ENCODE assay signal across 25 cellular contexts in genomic region chr16:51134876-51135275, GRCh38. TPM values are rescaled to one million over a fixed set of nuclear protein-coding genes. Genes with fewer than 3 reads are reported as not detected.
DNase-seq lines count a peak whose midpoint lies in the region; ATAC-seq, FAIRE-seq and TF ChIP-seq lines count a peak whose summit lies in the region.
"Had no signal": no experiment of that assay in that cellular context is flagged by ENCODE, and none has a peak within 500 bp of the region (broad histone marks: within the 10 kb centered on the region; RNA-seq: fewer than 3 reads in every experiment).

No MANE protein-coding gene starts in this region.

- H3K79me1 ChIP-seq in H1 (ENCODE audit: low read depth, low read length): peaks cover 10% of the 10 kb centered on the region; the same call in 1 of the 2 replicates

- intact Hi-C loops in testis (cut with DNase I; ENCODE audit: low total_unique reads): no loop called here
- intact Hi-C loops in MCF 10A (cut with micrococcal nuclease): no loop called here

- TF ChIP-seq RAD21 in H1 (IDR thresholded peaks at IDR 0.05 in 1 of 2, conservative IDR thresholded peaks at IDR 0.05 in 1 of 2; ENCODE audit: low read depth in 2 of 2, low read length in 2 of 2): 0 out of 4 replicates have a peak, but pooled peaks of 1 of the 2 experiments have one; percentile 17

- H2BK12ac ChIP-seq in H1 (ENCODE audit: low read depth, low read length): no peak overlapping the region

- no peak overlapping the region for H2BK15ac ChIP-seq in H1 (ENCODE audit: low read length)

- BruUV-seq in MCF 10A (replicated peaks; lab: Mats Ljungman, UMichigan): no TSS peak

- H3K27ac Mint-ChIP-seq in MCF 10A (ENCODE audit: low read depth, unreplicated experiment): no peak overlapping the region
- H3K27ac Mint-ChIP-seq: activated CD8-positive, alpha-beta T cell treated with anti-CD3 and anti-CD28 coated beads, Interleukin-2, amount 10 ng/mL, durations not matched to agents 7 days and 5 days; natural killer cell had no signal

- TF ChIP-seq EP300 in H1 (IDR thresholded peaks at IDR 0.05; ENCODE audit: borderline replicate concordance in 1 of 2, low read depth in 2 of 2, low read length in 2 of 2): no peak

- 0 out of 2 replicates have a peak overlapping the region, but pooled peaks have one; percentile 61 for H2BK20ac ChIP-seq in H1 (ENCODE audit: low read length)

- no peak overlapping the region for H2BK5ac ChIP-seq in H1 (ENCODE audit: low read depth, low read length)

- no peak overlapping the region for H4K5ac ChIP-seq in H1 (ENCODE audit: insufficient read length, low read depth, low read length)

- no peak overlapping the region for H3K4ac ChIP-seq in H1 (replicated peaks; ENCODE audit: insufficient read length, low read depth, low read length)

- no peaks in the 10 kb centered on the region for H3K9me3 ChIP-seq in HUES64 (ENCODE audit: insufficient read depth, low read depth, low read length)
- H3K9me3 ChIP-seq in H1 (ENCODE audit: insufficient read depth in 2 of 2, low read depth in 1 of 2, low read length in 1 of 2): no peaks in the 10 kb centered on the region
- H3K9me3 ChIP-seq in testis: no peaks in the 10 kb centered on the region
- H3K9me3 ChIP-seq: prostate gland, thoracic aorta had no signal

- H3K27me3 ChIP-seq in HUES64 (ENCODE audit: insufficient read depth, low read length) (no peaks in the 10 kb centered on the region), H1 (replicated peaks in 1 of 4; ENCODE audit: control insufficient read depth in 3 of 4, extremely low read depth in 1 of 4, insufficient read depth in 3 of 4, low read length in 3 of 4) (no peaks in the 10 kb centered on the region), testis (no peaks in the 10 kb centered on the region)

- DNase-seq in H1 (ENCODE audit: low read depth in 1 of 2, low spot score in 2 of 2): peak in 1 of 2 experiments; percentile 54
- DNase-seq in left kidney (ENCODE audit: low read depth, low spot score): peak; percentile 52
- no peak for DNase-seq in testis
- no peak for DNase-seq in NCI-H1436 treated with DMSO at 0.1 percent for 48 hours (lab: John Stamatoyannopoulos, UW)
- no peak for DNase-seq in MCF 10A (ENCODE audit: unreplicated experiment)
- DNase-seq: activated CD8-positive, alpha-beta T cell treated with anti-CD3 and anti-CD28 coated beads, Interleukin-2, amount 10 ng/mL, durations not matched to agents 7 days and 5 days; amniotic stem cell; caudate nucleus; dorsolateral prefrontal cortex; erythroblast; GF-D8; hypothalamus; Karpas-422; natural killer cell; NCI-H187; NCI-H2227 treated with DMSO at 0.1 percent for 48 hours; stimulated activated CD4-positive, alpha-beta T cell treated with anti-CD3 and anti-CD28 coated beads, Interleukin-2, amount 100 ng/mL, for 48 hours; stimulated activated naive CD4-positive, alpha-beta T cell had no signal

- H3K23me2 ChIP-seq in H1 (ENCODE audit: low read depth, low read length): peaks cover 11% of the 10 kb centered on the region

- H4K8ac ChIP-seq in H1 (ENCODE audit: extremely low read depth, insufficient read depth, low read length): peak overlapping the region; percentile 1; the same call in 1 of the 2 replicates

- no peak overlapping the region for H2AK5ac ChIP-seq in H1 (ENCODE audit: low read depth, low read length)

- 93% methylated on average over 31 of the region's 34 CpGs for WGBS in HUES64
- WGBS in H1 (ENCODE audit: extremely low coverage in 1 of 2, insufficient coverage in 1 of 2, insufficient read length in 1 of 2, insufficient replicate concordance in 2 of 2, low coverage in 1 of 2, low lambda C conversion rate in 2 of 2, missing lambda C conversion rate in 1 of 2), 2 experiments: 2% methylated on average over 17 of the region's 34 CpGs; no CpG with 5 or more reads in 1 of the 2 experiments
- WGBS in testis, 2 donors: 11% methylated on average over 18 to 31 of the region's 34 CpGs

- peak overlapping the region; percentile 77 to 92 for H3K4me2 ChIP-seq in H1 (ENCODE audit: insufficient read depth in 1 of 2, low read depth in 2 of 2, low read length in 2 of 2)

- no peak overlapping the region for H3K14ac ChIP-seq in H1 (ENCODE audit: insufficient read length)

- H3K36me3 Mint-ChIP-seq in MCF 10A (ENCODE audit: insufficient read depth, unreplicated experiment): no peaks in the 10 kb centered on the region

- CTCF ChIA-PET in H1 (lab: Charles Lee; ENCODE audit: partially characterized antibody): interaction anchor here (0.6 to 1.1 kb wide), 3 partner anchors 15 to 1137 kb away, joined by 3 to 4 read pairs (median 3); no protein-coding TSS in a partner anchor
- CTCF ChIA-PET in MCF 10A (lab: Yijun Ruan, JAX): no interaction called here

- H3K9me3 Mint-ChIP-seq in MCF 10A (ENCODE audit: unreplicated experiment): no peaks in the 10 kb centered on the region
- H3K9me3 Mint-ChIP-seq: natural killer cell had no signal

- H2AFZ ChIP-seq in H1 (ENCODE audit: low read length): 0 out of 2 replicates have a peak overlapping the region, but pooled peaks have one; percentile 61

- no peak for TF ChIP-seq CTCF in H1 (IDR thresholded peaks at IDR 0.05; ENCODE audit: control extremely low read depth in 1 of 3, insufficient read depth in 1 of 3, low read depth in 1 of 3, low read length in 3 of 3)
- no peak for TF ChIP-seq CTCF in testis (IDR thresholded peaks at IDR 0.05)
- TF ChIP-seq CTCF in MCF 10A (IDR thresholded peaks at IDR 0.05; ENCODE audit: unreplicated experiment): no peak

- H3K56ac ChIP-seq in H1 (replicated peaks; ENCODE audit: insufficient read length, low read depth, low read length): no peak overlapping the region

- H3K18ac ChIP-seq in H1 (ENCODE audit: extremely low read depth, low read length): peak overlapping the region; percentile 51; the same call in 1 of the 2 replicates

- no peak overlapping the region for H3K4me3 Mint-ChIP-seq in MCF 10A (ENCODE audit: unreplicated experiment)
- H3K4me3 Mint-ChIP-seq: activated CD8-positive, alpha-beta T cell treated with anti-CD3 and anti-CD28 coated beads, Interleukin-2, amount 10 ng/mL, durations not matched to agents 7 days and 5 days; natural killer cell had no signal

- POLR2A ChIA-PET in H1 (lab: Charles Lee; ENCODE audit: partially characterized antibody): interaction anchor here (0.9 to 4.9 kb wide), 6 partner anchors 15 to 322 kb away, joined by 3 to 28 read pairs (median 5); partner anchors contain the start of gene SALL1
- POLR2A ChIA-PET in MCF 10A (lab: Yijun Ruan, JAX): no interaction called here

- no peaks in the 10 kb centered on the region for H3K4me1 Mint-ChIP-seq in MCF 10A (ENCODE audit: insufficient read depth, unreplicated experiment)
- H3K4me1 Mint-ChIP-seq: natural killer cell had no signal

- H3K4me1 ChIP-seq in HUES64 (ENCODE audit: insufficient read depth, low read length): peaks cover 18% of the 10 kb centered on the region
- peaks cover 1 to 5% (median 2%) of the 10 kb centered on the region in 4 experiments; a peak in 3 of 7 replicates for H3K4me1 ChIP-seq in H1 (replicated peaks in 1 of 4; ENCODE audit: control insufficient read depth in 3 of 4, insufficient read depth in 4 of 4, low read length in 3 of 4)
- no peaks in the 10 kb centered on the region for H3K4me1 ChIP-seq in testis
- H3K4me1 ChIP-seq: prostate gland had no signal

- H4K20me1 ChIP-seq in H1 (replicated peaks in 1 of 2; ENCODE audit: control insufficient read depth in 1 of 2, insufficient read depth in 2 of 2, low read length in 2 of 2): peaks cover 14 to 18% of the 10 kb centered on the region in 2 experiments

- H3K9ac ChIP-seq in HUES64 (ENCODE audit: low read depth, low read length) (no peak overlapping the region), H1 (replicated peaks in 1 of 4; ENCODE audit: extremely low read depth in 1 of 4, low read depth in 3 of 4, low read length in 3 of 4) (peak overlapping the region in 2 of 4 experiments; percentile 10 to 41; a peak in 1 of 7 replicates)

- H3K79me2 ChIP-seq in H1 (ENCODE audit: control insufficient read depth in 1 of 2, insufficient read depth in 2 of 2, low read length in 2 of 2): peaks cover 4 to 29% of the 10 kb centered on the region in 2 experiments; a peak in 3 of 4 replicates

- no peak for FAIRE-seq in H1 (lab: Jason Lieb, UNC)
- FAIRE-seq: frontal cortex had no signal

- no peak for TF ChIP-seq POLR2A in H1 (IDR thresholded peaks at IDR 0.05; ENCODE audit: control extremely low read depth in 1 of 2, low read depth in 2 of 2, low read length in 2 of 2)
- no peak for TF ChIP-seq POLR2A in testis (IDR thresholded peaks at IDR 0.05)

- no peak overlapping the region for H3K23ac ChIP-seq in H1 (ENCODE audit: insufficient read length)

- no peaks in the 10 kb centered on the region for H3K27me3 Mint-ChIP-seq in MCF 10A (ENCODE audit: insufficient read depth, unreplicated experiment)

- H3K27ac ChIP-seq in HUES64 (ENCODE audit: low read depth, low read length) (no peak overlapping the region), H1 (ENCODE audit: low read depth, low read length) (no peak overlapping the region), testis (no peak overlapping the region)
- H3K27ac ChIP-seq: prostate gland, skin epidermis, thoracic aorta had no signal

- peaks cover 49% of the 10 kb centered on the region for H3K36me3 ChIP-seq in HUES64 (ENCODE audit: insufficient read depth, low read length)
- peaks cover 11 to 47% (median 27%) of the 10 kb centered on the region in 4 experiments for H3K36me3 ChIP-seq in H1 (ENCODE audit: control insufficient read depth in 2 of 4, insufficient read depth in 4 of 4, low read length in 3 of 4)
- H3K36me3 ChIP-seq in testis (ENCODE audit: low read depth, missing control alignments): no peaks in the 10 kb centered on the region
- H3K36me3 ChIP-seq: prostate gland, thoracic aorta had no signal

- ATAC-seq in HG03439 (IDR thresholded peaks at IDR 0.05; ENCODE audit: unreplicated experiment): no peak
- ATAC-seq: activated CD4-positive, CD25-positive, alpha-beta regulatory T cell treated with anti-CD3 and anti-CD28 coated beads, Interleukin-2, amount 50 U/mL, for 24 hours; activated CD8-positive, alpha-beta T cell treated with anti-CD3 and anti-CD28 coated beads, Interleukin-2, amount 10 ng/mL, durations not matched to agents 7 days and 5 days; natural killer cell had no signal

- H3K4me3 ChIP-seq in HUES64 (ENCODE audit: low read length) (peak overlapping the region; percentile 52), H1 (ENCODE audit: extremely low read depth in 1 of 4, insufficient read depth in 2 of 4, low read depth in 3 of 4, low read length in 4 of 4) (peak overlapping the region; percentile 58 to 70 (median 66)), testis (peak overlapping the region; percentile 15 to 20)
- H3K4me3 ChIP-seq: prostate gland, thoracic aorta had no signal

- H2BK120ac ChIP-seq in H1 (replicated peaks; ENCODE audit: low read depth, low read length): no peak overlapping the region

- H4K91ac ChIP-seq in H1 (replicated peaks; ENCODE audit: insufficient read length, low read length): no peak overlapping the region

RNA-seq across cellular contexts. Expression of gene SALL1, which starts 16.2 kb away (rescaled TPM):
- polyA plus RNA-seq in HUES64 (2013, experiment 1 of 2): 62.6 TPM
- 75.5 TPM for polyA plus RNA-seq in HUES64 (2013, experiment 2 of 2)
- total RNA-seq in H1 (2021; fragmentation: NEBNext Ultra II Directional; extraction: Animal tissue kit (Norgen Biotek cat#: 25700)): 54.3 and 56.8 TPM in 2 replicates
- 33.7 and 40.5 TPM in 2 replicates for polyA plus RNA-seq in H1 (2011; rRNA removed)
- 29.6 TPM for polyA plus RNA-seq in H1 (2011; cell fraction: cytosol; rRNA removed)
- 55.1 TPM for polyA plus RNA-seq in H1 (2011; cell fraction: nucleus; rRNA removed)
- 44.6 to 47.3 TPM (median 46.1 TPM) in 4 replicates for polyA plus RNA-seq in H1 (2012, experiment 1 of 2)
- polyA plus RNA-seq in H1 (2012, experiment 2 of 2): 9.7 TPM
- polyA plus RNA-seq in H1 (2013, experiment 1 of 2): 31.3 TPM
- polyA plus RNA-seq in H1 (2013, experiment 2 of 2): 31.7 TPM
- 39.5 and 43.2 TPM in 2 replicates for polyA minus RNA-seq in H1 (2011; rRNA and poly(A)+ RNA removed)
- polyA minus RNA-seq in H1 (2011; cell fraction: cytosol; rRNA and poly(A)+ RNA removed): 29.9 TPM
- polyA minus RNA-seq in H1 (2011; cell fraction: nucleus; rRNA and poly(A)+ RNA removed): 19.5 TPM
- total RNA-seq in testis: 1 to 10 TPM; 4.9 to 5.9 TPM
- polyA plus RNA-seq in testis (ENCODE audit: insufficient read depth, low read depth, low replicate concordance): 4.0 TPM
- not detected in 2 replicates for total RNA-seq in MCF 10A (2022)
- total RNA-seq: activated CD8-positive, alpha-beta T cell treated with anti-CD3 and anti-CD28 coated beads, Interleukin-2, amount 10 ng/mL, durations not matched to agents 7 days and 5 days; natural killer cell; thoracic aorta had no signal
